Comparison of ENCODE assay signal across 15 cellular contexts in the genomic region with DNA sequence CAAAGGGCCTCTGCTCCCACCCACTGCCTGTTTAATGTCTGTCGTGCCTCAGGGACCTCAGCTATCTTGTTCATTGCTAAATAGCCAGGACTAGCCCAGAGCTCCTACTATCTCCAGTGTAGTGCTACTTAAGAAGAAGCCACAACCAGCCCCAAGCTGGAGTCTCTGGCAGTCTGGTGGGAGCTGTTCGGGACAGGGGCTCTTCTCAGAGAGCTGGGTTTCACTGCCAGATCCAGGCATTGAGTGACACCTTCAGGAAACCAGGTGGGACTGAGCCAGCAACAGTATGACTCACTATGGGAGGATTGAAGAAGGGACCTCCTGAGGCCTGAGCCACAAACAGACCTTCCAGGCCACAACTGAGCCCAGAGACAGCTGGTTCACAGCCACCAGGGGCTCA. TPM values are rescaled to one million over a fixed set of nuclear protein-coding genes. Genes with fewer than 3 reads are reported as not detected.
DNase-seq lines count a peak whose midpoint lies in the region; ATAC-seq and TF ChIP-seq lines count a peak whose summit lies in the region.
"Had no signal": no experiment of that assay in that cellular context is flagged by ENCODE, and none has a peak within 500 bp of the region (broad histone marks: within the 10 kb centered on the region; RNA-seq: fewer than 3 reads in every experiment).

No MANE protein-coding gene starts in this region.

- peak overlapping the region; percentile 10 for H3K27ac Mint-ChIP-seq in MCF 10A (ENCODE audit: low read depth, unreplicated experiment)
- H3K27ac Mint-ChIP-seq in natural killer cell treated with Interleukin-12 subunit alpha and Interleukin-12 subunit beta and Interleukin-15 and Interleukin-18, amount 100 ng/mL, for 72 hours, result no peak overlapping the region
- H3K27ac Mint-ChIP-seq: activated CD4-positive, alpha-beta T cell treated with anti-CD3 and anti-CD28 coated beads, Interleukin-2, amount 10 ng/mL, durations not matched to agents 24 days and 14 days; activated naive CD8-positive, alpha-beta T cell treated with anti-CD3 and anti-CD28 coated beads, Interleukin-2, amount 10 ng/mL, durations not matched to agents 7 days and 5 days; HFFc6 had no signal

- no peaks in the 10 kb centered on the region for H3K9me3 Mint-ChIP-seq in MCF 10A (ENCODE audit: unreplicated experiment)
- no peaks in the 10 kb centered on the region for H3K9me3 Mint-ChIP-seq in natural killer cell treated with Interleukin-12 subunit alpha and Interleukin-12 subunit beta and Interleukin-15 and Interleukin-18, amount 100 ng/mL, for 72 hours
- H3K9me3 Mint-ChIP-seq: activated CD4-positive, alpha-beta T cell treated with anti-CD3 and anti-CD28 coated beads, Interleukin-2, amount 10 ng/mL, durations not matched to agents 24 days and 14 days; activated naive CD8-positive, alpha-beta T cell treated with anti-CD3 and anti-CD28 coated beads, Interleukin-2, amount 10 ng/mL, durations not matched to agents 7 days and 5 days; HFFc6 had no signal

- no peaks in the 10 kb centered on the region for H3K4me1 Mint-ChIP-seq in MCF 10A (ENCODE audit: insufficient read depth, unreplicated experiment)
- no peaks in the 10 kb centered on the region for H3K4me1 Mint-ChIP-seq in natural killer cell treated with Interleukin-12 subunit alpha and Interleukin-12 subunit beta and Interleukin-15 and Interleukin-18, amount 100 ng/mL, for 72 hours (ENCODE audit: low read depth in 2 of 2)
- H3K4me1 Mint-ChIP-seq: activated CD4-positive, alpha-beta T cell treated with anti-CD3 and anti-CD28 coated beads, Interleukin-2, amount 10 ng/mL, durations not matched to agents 24 days and 14 days had no signal

- intact Hi-C loops in MCF 10A (cut with micrococcal nuclease), result no loop called here

- no peak overlapping the region for H3K4me3 Mint-ChIP-seq in MCF 10A (ENCODE audit: unreplicated experiment)
- H3K4me3 Mint-ChIP-seq in natural killer cell treated with Interleukin-12 subunit alpha and Interleukin-12 subunit beta and Interleukin-15 and Interleukin-18, amount 100 ng/mL, for 72 hours, result no peak overlapping the region
- H3K4me3 Mint-ChIP-seq: activated CD4-positive, alpha-beta T cell treated with anti-CD3 and anti-CD28 coated beads, Interleukin-2, amount 10 ng/mL, durations not matched to agents 24 days and 14 days; activated naive CD8-positive, alpha-beta T cell treated with anti-CD3 and anti-CD28 coated beads, Interleukin-2, amount 10 ng/mL, durations not matched to agents 7 days and 5 days; HFFc6 had no signal

- peak; percentile 82 for DNase-seq in ELF-1 (ENCODE audit: low read depth, low spot score)
- DNase-seq in MCF 10A (ENCODE audit: unreplicated experiment), result peak; percentile 60
- DNase-seq in myocyte (ENCODE audit: low read depth), result peak; percentile 39
- DNase-seq in occipital lobe (lab: John Stamatoyannopoulos, UW), result no peak
- no peak for DNase-seq in natural killer cell treated with Interleukin-12 subunit alpha and Interleukin-12 subunit beta and Interleukin-15 and Interleukin-18, amount 100 ng/mL, for 72 hours (ENCODE audit: low spot score)
- DNase-seq: activated CD4-positive, alpha-beta T cell treated with anti-CD3 and anti-CD28 coated beads, Interleukin-2, amount 10 ng/mL, durations not matched to agents 24 days and 14 days; Caco-2; HFFc6; NCI-H2081 had no signal

- no TSS peak for BruUV-seq in MCF 10A (replicated peaks; lab: Mats Ljungman, UMichigan)

- TF ChIP-seq CTCF in MCF 10A (IDR thresholded peaks at IDR 0.05; ENCODE audit: unreplicated experiment), result peak; percentile 16

- POLR2A ChIA-PET in MCF 10A (lab: Yijun Ruan, JAX), result interaction anchor here (0.6 kb wide), 1 partner anchor 778 kb away, joined by 3 read pairs; no protein-coding TSS in a partner anchor

- no peaks in the 10 kb centered on the region for H3K36me3 Mint-ChIP-seq in MCF 10A (ENCODE audit: insufficient read depth, unreplicated experiment)
- no peaks in the 10 kb centered on the region for H3K36me3 Mint-ChIP-seq in natural killer cell treated with Interleukin-12 subunit alpha and Interleukin-12 subunit beta and Interleukin-15 and Interleukin-18, amount 100 ng/mL, for 72 hours
- H3K36me3 Mint-ChIP-seq: activated naive CD8-positive, alpha-beta T cell treated with anti-CD3 and anti-CD28 coated beads, Interleukin-2, amount 10 ng/mL, durations not matched to agents 7 days and 5 days had no signal

- CTCF ChIA-PET in MCF 10A (lab: Yijun Ruan, JAX), result interaction anchor here (0.5 to 1.4 kb wide), 7 partner anchors 10 to 1382 kb away, joined by 3 to 7 read pairs (median 3); no protein-coding TSS in a partner anchor

- ATAC-seq in HG02798 (IDR thresholded peaks at IDR 0.05; ENCODE audit: poor library complexity, unreplicated experiment), result peak; percentile 42
- ATAC-seq in HG03095 (IDR thresholded peaks at IDR 0.05; ENCODE audit: unreplicated experiment), result no peak
- ATAC-seq in natural killer cell treated with Interleukin-12 subunit alpha and Interleukin-12 subunit beta and Interleukin-15 and Interleukin-18, amount 100 ng/mL, for 72 hours, result no peak
- no peak for ATAC-seq in GM18907 (IDR thresholded peaks at IDR 0.05; ENCODE audit: unreplicated experiment)
- ATAC-seq: left lung had no signal

- H3K27me3 Mint-ChIP-seq in MCF 10A (ENCODE audit: insufficient read depth, unreplicated experiment), result no peaks in the 10 kb centered on the region
- peaks cover 0 to 3% of the 10 kb centered on the region in 2 donors for H3K27me3 Mint-ChIP-seq in natural killer cell treated with Interleukin-12 subunit alpha and Interleukin-12 subunit beta and Interleukin-15 and Interleukin-18, amount 100 ng/mL, for 72 hours

RNA-seq across cellular contexts. Expression of gene MATN1, which starts 25.4 kb away (rescaled TPM):
- 0.32 and 0.47 TPM in 2 replicates for total RNA-seq in MCF 10A (2022)
- 0.05 TPM in 1 of 2 replicates, not detected in the other for total RNA-seq in myocyte
- 0.06 TPM for polyA plus RNA-seq in myocyte (2012)
- 0.31 TPM for total RNA-seq in occipital lobe
- total RNA-seq in natural killer cell treated with Interleukin-12 subunit alpha and Interleukin-12 subunit beta and Interleukin-15 and Interleukin-18, amount 100 ng/mL, for 72 hours, result 1 to 10 TPM in 1 of 2 donors, under 1 TPM in 1; 0.31 to 1.1 TPM
- total RNA-seq: Caco-2, psoas muscle had no signal

RNA-seq across cellular contexts. Expression of gene LAPTM5, which starts 59.6 kb away (rescaled TPM):
- total RNA-seq in MCF 10A (2022) (15.9 and 21.6 TPM in 2 replicates), myocyte (0.62 and 0.78 TPM in 2 replicates), occipital lobe (3.9 TPM)
- 1.3 TPM for polyA plus RNA-seq in myocyte (2012)
- 100 to 1,000 TPM; 150 to 153 TPM for total RNA-seq in natural killer cell treated with Interleukin-12 subunit alpha and Interleukin-12 subunit beta and Interleukin-15 and Interleukin-18, amount 100 ng/mL, for 72 hours
- total RNA-seq: Caco-2 had no signal

Comparison
In these comparisons a context has a peak if more than half of its experiments do, and no peak if none do; other contexts are left out.
1. DNase-seq: peak in ELF-1 (single experiment), MCF 10A (single experiment) and myocyte (single experiment); none in occipital lobe (single experiment) and natural killer cell treated with Interleukin-12 subunit alpha and Interleukin-12 subunit beta and Interleukin-15 and Interleukin-18, amount 100 ng/mL, for 72 hours (single experiment).